26 cellular contexts compared by ENCODE assay signal in the genomic region with DNA sequence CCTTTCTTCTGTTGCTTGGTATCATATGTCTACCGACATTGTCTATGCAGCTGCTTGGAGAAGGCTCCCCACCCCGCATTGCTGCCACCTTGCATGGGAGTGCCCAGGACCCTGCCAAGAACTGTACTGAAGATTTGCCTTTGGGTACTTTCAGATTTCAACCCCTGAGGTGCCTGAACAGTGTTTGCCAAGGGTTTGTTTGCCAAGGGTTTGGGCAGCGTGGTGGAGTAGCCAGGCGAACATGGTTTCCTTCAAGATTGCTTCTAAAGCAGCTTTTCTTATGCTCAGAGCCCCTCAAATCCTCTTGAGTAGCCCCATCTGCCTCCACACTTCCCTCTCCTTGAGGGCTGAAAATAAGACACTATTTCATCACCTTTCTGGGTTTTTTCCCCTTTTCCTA.
"Had no signal": no experiment of that assay in that cellular context is flagged by ENCODE, and none has a peak within 500 bp of the region (broad histone marks: within the 10 kb centered on the region; RNA-seq: fewer than 3 reads in every experiment).

No MANE protein-coding gene starts in this region.

- FAIRE-seq: pancreas, small intestine, urothelium cell line had no signal

- H3K27me3 ChIP-seq: neural progenitor cell, pancreas, thyroid gland, upper lobe of left lung, vagina had no signal

- H3K36me3 ChIP-seq: neural progenitor cell, pancreas, prostate gland, right lobe of liver, sigmoid colon, stomach, thoracic aorta, thyroid gland, tibial nerve, upper lobe of left lung, vagina had no signal

- H3K27ac Mint-ChIP-seq: naive thymus-derived CD8-positive, alpha-beta T cell; natural killer cell treated with Interleukin-12 subunit alpha and Interleukin-12 subunit beta and Interleukin-15 and Interleukin-18, amount 100 ng/mL, for 72 hours; neural progenitor cell; stimulated activated effector memory CD8-positive, alpha-beta T cell treated with anti-CD3 and anti-CD28 coated beads, Interleukin-12 subunit alpha, Interleukin-12 subunit beta, amount 100 ng/mL, for 72 hours; stimulated activated naive B cell treated with anti-CD40 and anti-IgM and Interleukin-4, amounts not matched to agents 10 μg/mL and 1 μg/mL and 100 μg/mL, for 72 hours; stimulated activated naive CD8-positive, alpha-beta T cell treated with anti-CD3 and anti-CD28 coated beads, Interleukin-15, Interleukin-2, amounts not matched to agents 100 ng/mL and 50 ng/mL, for 24 hours had no signal

- H3K9me3 Mint-ChIP-seq: naive thymus-derived CD8-positive, alpha-beta T cell; natural killer cell treated with Interleukin-12 subunit alpha and Interleukin-12 subunit beta and Interleukin-15 and Interleukin-18, amount 100 ng/mL, for 72 hours; neural progenitor cell; stimulated activated effector memory CD8-positive, alpha-beta T cell treated with anti-CD3 and anti-CD28 coated beads, Interleukin-12 subunit alpha, Interleukin-12 subunit beta, amount 100 ng/mL, for 72 hours; stimulated activated naive B cell treated with anti-CD40 and anti-IgM and Interleukin-4, amounts not matched to agents 10 μg/mL and 1 μg/mL and 100 μg/mL, for 72 hours; stimulated activated naive CD8-positive, alpha-beta T cell treated with anti-CD3 and anti-CD28 coated beads, Interleukin-15, Interleukin-2, amounts not matched to agents 100 ng/mL and 50 ng/mL, for 24 hours had no signal

- H3K36me3 Mint-ChIP-seq: naive thymus-derived CD8-positive, alpha-beta T cell; natural killer cell treated with Interleukin-12 subunit alpha and Interleukin-12 subunit beta and Interleukin-15 and Interleukin-18, amount 100 ng/mL, for 72 hours; neural progenitor cell; stimulated activated effector memory CD8-positive, alpha-beta T cell treated with anti-CD3 and anti-CD28 coated beads, Interleukin-12 subunit alpha, Interleukin-12 subunit beta, amount 100 ng/mL, for 72 hours; stimulated activated naive B cell treated with anti-CD40 and anti-IgM and Interleukin-4, amounts not matched to agents 10 μg/mL and 1 μg/mL and 100 μg/mL, for 72 hours had no signal

- H3K9ac ChIP-seq: neural progenitor cell had no signal

- DNase-seq: naive thymus-derived CD8-positive, alpha-beta T cell; occipital lobe; pancreas; right cardiac atrium; right lobe of liver; sigmoid colon; stimulated activated CD4-positive, alpha-beta T cell treated with anti-CD3 and anti-CD28 coated beads, Interleukin-15, amount 100 ng/mL, for 24 hours; stimulated activated CD4-positive, alpha-beta T cell treated with anti-CD3 and anti-CD28 coated beads, Interleukin-2, amount 100 ng/mL, for 24 hours; stimulated activated CD4-positive, alpha-beta T cell treated with anti-CD3 and anti-CD28 coated beads, Interleukin-2, amount 100 ng/mL, for 48 hours; stimulated activated CD4-positive, alpha-beta T cell treated with anti-CD3 and anti-CD28 coated beads, Interleukin-4, amount 100 ng/mL, for 24 hours; stimulated activated naive B cell treated with anti-CD40 and anti-IgM and Interleukin-4, amounts not matched to agents 10 μg/mL and 1 μg/mL and 100 μg/mL, for 72 hours; stimulated activated naive CD4-positive, alpha-beta T cell treated with Interleukin-2 at 50 U/mL for 16 hours; stomach; thyroid gland; trophoblast cell; upper lobe of left lung had no signal

- H2AFZ ChIP-seq: neural progenitor cell had no signal

- H3K4me2 ChIP-seq: neural progenitor cell had no signal

- H3K9me3 ChIP-seq: pancreas, prostate gland, right lobe of liver, sigmoid colon, stomach, thoracic aorta, thyroid gland, tibial nerve, upper lobe of left lung, vagina had no signal

- H3K4me1 ChIP-seq: neural progenitor cell, pancreas, prostate gland, right lobe of liver, sigmoid colon, thyroid gland, tibial nerve, upper lobe of left lung, vagina had no signal

- H3K27ac ChIP-seq: neural progenitor cell, pancreas, prostate gland, right lobe of liver, sigmoid colon, thoracic aorta, thyroid gland, tibial nerve, upper lobe of left lung, vagina had no signal

- H3K4me1 Mint-ChIP-seq: stimulated activated effector memory CD8-positive, alpha-beta T cell treated with anti-CD3 and anti-CD28 coated beads, Interleukin-12 subunit alpha, Interleukin-12 subunit beta, amount 100 ng/mL, for 72 hours had no signal

- ATAC-seq: naive thymus-derived CD8-positive, alpha-beta T cell; natural killer cell treated with Interleukin-12 subunit alpha and Interleukin-12 subunit beta and Interleukin-15 and Interleukin-18, amount 100 ng/mL, for 72 hours; pancreas; right cardiac atrium; right lobe of liver; stimulated activated effector memory CD8-positive, alpha-beta T cell treated with anti-CD3 and anti-CD28 coated beads, Interleukin-12 subunit alpha, Interleukin-12 subunit beta, amount 100 ng/mL, for 72 hours; stimulated activated naive B cell treated with anti-CD40 and anti-IgM and Interleukin-4, amounts not matched to agents 10 μg/mL and 1 μg/mL and 100 μg/mL, for 72 hours had no signal

- H3K4me3 Mint-ChIP-seq: naive thymus-derived CD8-positive, alpha-beta T cell; natural killer cell treated with Interleukin-12 subunit alpha and Interleukin-12 subunit beta and Interleukin-15 and Interleukin-18, amount 100 ng/mL, for 72 hours; neural progenitor cell; stimulated activated effector memory CD8-positive, alpha-beta T cell treated with anti-CD3 and anti-CD28 coated beads, Interleukin-12 subunit alpha, Interleukin-12 subunit beta, amount 100 ng/mL, for 72 hours; stimulated activated naive B cell treated with anti-CD40 and anti-IgM and Interleukin-4, amounts not matched to agents 10 μg/mL and 1 μg/mL and 100 μg/mL, for 72 hours; stimulated activated naive CD8-positive, alpha-beta T cell treated with anti-CD3 and anti-CD28 coated beads, Interleukin-15, Interleukin-2, amounts not matched to agents 100 ng/mL and 50 ng/mL, for 24 hours had no signal

- H3K4me3 ChIP-seq: neural progenitor cell, pancreas, prostate gland, right lobe of liver, sigmoid colon, stomach, thoracic aorta, thyroid gland, tibial nerve, upper lobe of left lung, vagina had no signal
